14 cellular contexts compared by ENCODE assay signal in the genomic region with DNA sequence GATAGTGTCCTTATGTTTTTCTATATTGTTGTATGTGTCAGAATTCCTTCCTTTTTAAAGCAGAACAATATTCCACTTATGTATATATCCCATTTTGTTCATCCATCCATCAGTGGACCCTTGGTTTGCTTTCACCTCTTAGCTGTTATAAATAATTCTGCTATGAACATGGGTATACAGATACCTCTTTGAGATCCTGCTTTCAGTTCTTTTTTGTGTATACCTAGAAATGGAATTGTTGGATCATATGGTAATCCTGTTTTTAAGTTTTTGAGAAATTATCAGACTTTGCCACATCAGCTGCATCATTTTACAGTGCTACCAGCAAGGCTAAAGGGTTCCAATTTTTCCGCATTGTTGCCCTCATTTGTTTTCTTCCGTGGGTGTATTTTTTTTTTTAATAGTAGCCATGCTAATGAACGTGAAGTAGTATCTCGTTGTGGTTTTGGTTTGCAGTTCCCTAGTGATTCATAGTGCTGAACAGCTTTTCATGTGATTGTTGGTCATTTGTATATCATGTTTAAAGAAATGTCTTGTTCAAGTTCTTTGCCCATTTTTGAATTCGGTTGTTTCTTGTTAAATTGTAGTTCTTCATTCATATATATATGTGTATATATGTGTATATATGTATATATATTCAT.
DNase-seq lines count a peak whose midpoint lies in the region; ATAC-seq and TF ChIP-seq lines count a peak whose summit lies in the region.
"Had no signal": no experiment of that assay in that cellular context is flagged by ENCODE, and none has a peak within 500 bp of the region (broad histone marks: within the 10 kb centered on the region; RNA-seq: fewer than 3 reads in every experiment).

No MANE protein-coding gene starts in this region.

- no peak overlapping the region for H3K4me3 ChIP-seq in cardiac fibroblast (replicated peaks in 1 of 2; ENCODE audit: low read depth in 2 of 2, low read length in 2 of 2)

- H3K27ac Mint-ChIP-seq in HFFc6 (no peak overlapping the region), nephron progenitor cell (peak overlapping the region; percentile 52)
- H3K27ac Mint-ChIP-seq: activated CD4-positive, alpha-beta memory T cell treated with anti-CD3 and anti-CD28 coated beads, Interleukin-2, amount 10 ng/mL, durations not matched to agents 7 days and 5 days; activated T-helper 17 cell treated with anti-CD3 and anti-CD28 coated beads, Interleukin-2, amount 50 U/mL, for 72 hours had no signal

- H3K9me3 Mint-ChIP-seq in HFFc6 (no peaks in the 10 kb centered on the region), nephron progenitor cell (peaks cover 3% of the 10 kb centered on the region)
- H3K9me3 Mint-ChIP-seq: activated CD4-positive, alpha-beta memory T cell treated with anti-CD3 and anti-CD28 coated beads, Interleukin-2, amount 10 ng/mL, durations not matched to agents 7 days and 5 days; activated T-helper 17 cell treated with anti-CD3 and anti-CD28 coated beads, Interleukin-2, amount 50 U/mL, for 72 hours had no signal

- ATAC-seq in left lobe of liver (no peak), HG03342 (IDR thresholded peaks at IDR 0.05; ENCODE audit: unreplicated experiment) (no peak)
- ATAC-seq: activated T-helper 17 cell treated with anti-CD3 and anti-CD28 coated beads, Interleukin-2, amount 50 U/mL, for 72 hours had no signal

- H3K36me3 Mint-ChIP-seq in HFFc6 (ENCODE audit: low read depth) (0 out of 2 replicates have a peak, but pooled peaks cover 11% of the 10 kb centered on the region), nephron progenitor cell (ENCODE audit: low read depth) (peaks cover 48% of the 10 kb centered on the region)

- TF ChIP-seq CTCF in HFFc6 (IDR thresholded peaks at IDR 0.05), result no peak
- TF ChIP-seq CTCF in cardiac fibroblast (IDR thresholded peaks at IDR 0.05; ENCODE audit: low read depth, low read length), result no peak
- TF ChIP-seq CTCF in nephron progenitor cell (IDR thresholded peaks at IDR 0.05), result no peak

- no peak overlapping the region for H3K4me3 Mint-ChIP-seq in HFFc6
- H3K4me3 Mint-ChIP-seq in nephron progenitor cell, result no peak overlapping the region
- H3K4me3 Mint-ChIP-seq: activated CD4-positive, alpha-beta memory T cell treated with anti-CD3 and anti-CD28 coated beads, Interleukin-2, amount 10 ng/mL, durations not matched to agents 7 days and 5 days; activated T-helper 17 cell treated with anti-CD3 and anti-CD28 coated beads, Interleukin-2, amount 50 U/mL, for 72 hours had no signal

- peak; percentile 52 for DNase-seq in CD1c-positive myeloid dendritic cell (ENCODE audit: extremely low spot score)
- peak; percentile 6 for DNase-seq in HFFc6
- DNase-seq in cardiac fibroblast (ENCODE audit: low read depth in 2 of 2), result peak; percentile 19 to 47
- no peak for DNase-seq in nephron progenitor cell
- no peak for DNase-seq in DMS79 (lab: John Stamatoyannopoulos, UW)
- DNase-seq in left lobe of liver (ENCODE audit: low spot score), result no peak
- no peak for DNase-seq in NCI-H2171 (lab: John Stamatoyannopoulos, UW)
- DNase-seq: activated CD4-positive, alpha-beta memory T cell treated with anti-CD3 and anti-CD28 coated beads, Interleukin-2, amount 10 ng/mL, durations not matched to agents 7 days and 5 days; anterior cingulate cortex; foreskin fibroblast; SK-N-SH; stimulated activated CD4-positive, alpha-beta T cell treated with anti-CD3 and anti-CD28 coated beads, Interleukin-4, amount 100 ng/mL, for 4 hours had no signal

- H3K4me1 Mint-ChIP-seq in HFFc6 (ENCODE audit: low read depth) (peaks cover 8% of the 10 kb centered on the region), nephron progenitor cell (no peaks in the 10 kb centered on the region)

- H3K27me3 Mint-ChIP-seq in HFFc6 (ENCODE audit: insufficient read depth) (no peaks in the 10 kb centered on the region), nephron progenitor cell (ENCODE audit: low read depth, poor library complexity) (no peaks in the 10 kb centered on the region)
- H3K27me3 Mint-ChIP-seq: activated CD4-positive, alpha-beta memory T cell treated with anti-CD3 and anti-CD28 coated beads, Interleukin-2, amount 10 ng/mL, durations not matched to agents 7 days and 5 days; activated T-helper 17 cell treated with anti-CD3 and anti-CD28 coated beads, Interleukin-2, amount 50 U/mL, for 72 hours had no signal

Comparison
In these comparisons a context has a peak if more than half of its experiments do, and no peak if none do; other contexts are left out.
1. DNase-seq: peak in CD1c-positive myeloid dendritic cell (single experiment), HFFc6 (single experiment) and cardiac fibroblast (2 of 2); none in nephron progenitor cell (single experiment), DMS79 (single experiment), left lobe of liver (single experiment) and NCI-H2171 (single experiment).